Comparison of ENCODE assay signal across 15 cellular contexts in the genomic region with DNA sequence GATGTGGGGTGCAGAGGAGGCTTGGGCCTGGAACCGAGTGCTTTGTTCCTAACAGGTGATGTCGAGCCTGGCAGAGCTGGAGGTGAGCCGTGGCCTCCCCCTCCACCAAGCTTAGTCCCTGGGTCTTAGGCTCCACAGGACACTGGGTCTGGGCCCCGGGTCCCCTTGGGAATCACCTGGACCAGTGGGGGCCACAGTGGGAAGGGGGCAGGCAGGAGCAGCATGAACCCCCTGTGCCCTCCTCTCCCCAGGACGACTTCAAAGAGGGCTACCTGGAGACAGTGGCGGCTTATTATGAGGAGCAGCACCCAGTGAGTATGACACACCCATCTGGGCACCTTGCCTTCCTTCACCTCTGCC. TPM values are rescaled to one million over a fixed set of nuclear protein-coding genes. Genes with fewer than 3 reads are reported as not detected.
A peak's percentile ranks its signal among the peaks of the same experiment; 100 is the strongest.
DNase-seq lines count a peak whose midpoint lies in the region; ATAC-seq and TF ChIP-seq lines count a peak whose summit lies in the region.
"Had no signal": no experiment of that assay in that cellular context is flagged by ENCODE, and none has a peak within 500 bp of the region (broad histone marks: within the 10 kb centered on the region; RNA-seq: fewer than 3 reads in every experiment).

No MANE protein-coding gene starts in this region.

- no peak for TF ChIP-seq POLR2A in heart left ventricle (IDR thresholded peaks at IDR 0.05)

- H3K27me3 Mint-ChIP-seq in activated CD8-positive, alpha-beta T cell treated with anti-CD3 and anti-CD28 coated beads for 36 hours = no peaks in the 10 kb centered on the region
- peaks cover 4% of the 10 kb centered on the region for H3K27me3 Mint-ChIP-seq in type B pancreatic cell

- no peak for ATAC-seq in heart left ventricle
- no peak for ATAC-seq in Right ventricle myocardium superior (ENCODE audit: poor library complexity)
- ATAC-seq in activated CD8-positive, alpha-beta T cell treated with anti-CD3 and anti-CD28 coated beads for 36 hours = no peak
- ATAC-seq in GM19463 (IDR thresholded peaks at IDR 0.05; ENCODE audit: unreplicated experiment) = no peak

- TF ChIP-seq CTCF in heart left ventricle (IDR thresholded peaks at IDR 0.05) (no peak), type B pancreatic cell (conservative IDR thresholded peaks at IDR 0.05) (no peak)
- no peak for TF ChIP-seq CTCF in activated CD8-positive, alpha-beta T cell treated with anti-CD3 and anti-CD28 coated beads for 36 hours (IDR thresholded peaks at IDR 0.05)

- peaks cover 62% of the 10 kb centered on the region for H3K4me1 Mint-ChIP-seq in activated CD8-positive, alpha-beta T cell treated with anti-CD3 and anti-CD28 coated beads for 36 hours (ENCODE audit: low read depth)
- no peaks in the 10 kb centered on the region for H3K4me1 Mint-ChIP-seq in type B pancreatic cell (ENCODE audit: unreplicated experiment)

- CTCF ChIA-PET in activated CD8-positive, alpha-beta T cell treated with anti-CD3 and anti-CD28 coated beads for 36 hours (lab: Charles Lee) = interaction anchor here (2.7 to 14.0 kb wide), 2 partner anchors 9 to 61 kb away, joined by 14 to 288 read pairs; no protein-coding TSS in a partner anchor

- 78 to 98% (median 91%) methylated on average over 3 to 6 of the region's 6 CpGs for WGBS in heart left ventricle, 4 donors

- POLR2A ChIA-PET in activated CD8-positive, alpha-beta T cell treated with anti-CD3 and anti-CD28 coated beads for 36 hours (lab: Charles Lee) = interaction anchor here (0.8 to 4.0 kb wide), 5 partner anchors 8 to 84 kb away, joined by 3 to 49 read pairs (median 10); partner anchors contain the start of gene ZNF213

- no peaks in the 10 kb centered on the region for H3K27me3 ChIP-seq in heart left ventricle
- no peaks in the 10 kb centered on the region for H3K27me3 ChIP-seq in mononuclear cell (ENCODE audit: insufficient read depth, low read length)
- H3K27me3 ChIP-seq: esophagus squamous epithelium had no signal

- peak overlapping the region; percentile 96 for H3K27ac Mint-ChIP-seq in activated CD8-positive, alpha-beta T cell treated with anti-CD3 and anti-CD28 coated beads for 36 hours
- peak overlapping the region; percentile 43 for H3K27ac Mint-ChIP-seq in type B pancreatic cell

- H3K9me3 ChIP-seq in heart left ventricle (no peaks in the 10 kb centered on the region), mononuclear cell (ENCODE audit: low read depth, low read length) (no peaks in the 10 kb centered on the region)
- H3K9me3 ChIP-seq: esophagus squamous epithelium had no signal

- H3K4me3 Mint-ChIP-seq in activated CD8-positive, alpha-beta T cell treated with anti-CD3 and anti-CD28 coated beads for 36 hours = peak overlapping the region; percentile 97
- H3K4me3 Mint-ChIP-seq in type B pancreatic cell = no peak overlapping the region

- peaks cover 0 to 51% (median 14%) of the 10 kb centered on the region in 12 donors for H3K4me1 ChIP-seq in heart left ventricle
- H3K4me1 ChIP-seq in mononuclear cell (ENCODE audit: insufficient read depth, low read length) = peaks cover 53% of the 10 kb centered on the region

- peaks cover 0 to 23% (median 6%) of the 10 kb centered on the region in 9 donors for H3K36me3 ChIP-seq in heart left ventricle
- H3K36me3 ChIP-seq: esophagus squamous epithelium had no signal

- H3K4me3 ChIP-seq in heart left ventricle = peak overlapping the region in 5 of 12 donors; percentile 62 to 69 (median 66)
- H3K4me3 ChIP-seq in mononuclear cell (ENCODE audit: low read length) = peak overlapping the region; percentile 60
- H3K4me3 ChIP-seq: lung had no signal

- peak overlapping the region in 7 of 12 donors; percentile 8 to 76 (median 37) for H3K27ac ChIP-seq in heart left ventricle
- H3K27ac ChIP-seq: esophagus squamous epithelium had no signal

- H3K36me3 Mint-ChIP-seq in activated CD8-positive, alpha-beta T cell treated with anti-CD3 and anti-CD28 coated beads for 36 hours (ENCODE audit: low read depth) = peaks cover 48% of the 10 kb centered on the region
- H3K36me3 Mint-ChIP-seq in type B pancreatic cell = no peaks in the 10 kb centered on the region

- intact Hi-C loops in heart left ventricle (cut with DNase I) (loop anchor here in 2 of 10 donors (5.0 kb wide), 1 partner anchor 34 kb away; no protein-coding TSS in a partner anchor), Right ventricle myocardium superior (cut with DNase I) (no loop called here)
- intact Hi-C loops in activated CD8-positive, alpha-beta T cell treated with anti-CD3 and anti-CD28 coated beads for 36 hours (cut with micrococcal nuclease) = no loop called here

- DNase-seq in heart left ventricle = no peak
- DNase-seq in Right ventricle myocardium superior = no peak
- no peak for DNase-seq in activated CD8-positive, alpha-beta T cell treated with anti-CD3 and anti-CD28 coated beads for 36 hours
- DNase-seq in type B pancreatic cell (ENCODE audit: extremely low spot score, unreplicated experiment) = no peak
- DNase-seq in glomerular visceral epithelial cell (ENCODE audit: extremely low spot score) = no peak
- no peak for DNase-seq in NK-92 (lab: John Stamatoyannopoulos, UW; ENCODE audit: unreplicated experiment)
- DNase-seq: AML-193; EL; esophagus squamous epithelium; NCI-H2081; stimulated activated CD8-positive, alpha-beta memory T cell treated with anti-CD3 and anti-CD28 coated beads, Interleukin-4, amount 100 ng/mL, for 48 hours had no signal

- H3K9me3 Mint-ChIP-seq in activated CD8-positive, alpha-beta T cell treated with anti-CD3 and anti-CD28 coated beads for 36 hours = no peaks in the 10 kb centered on the region
- H3K9me3 Mint-ChIP-seq in type B pancreatic cell = no peaks in the 10 kb centered on the region

RNA-seq across cellular contexts. Expression of gene IL32, which starts 2.5 kb away (rescaled TPM):
- total RNA-seq in heart left ventricle (100 to 1,000 TPM in 1 of 9 donors, 10 to 100 TPM in 8; 20.6 to 241 (median 48.9) TPM), Right ventricle myocardium superior (42.6 TPM), mononuclear cell (115 TPM), type B pancreatic cell (ENCODE audit: low replicate concordance) (12.7 and 44.1 TPM in 2 replicates)
- 10 to 100 TPM; 60.2 to 63.4 TPM for polyA plus RNA-seq in heart left ventricle
- total RNA-seq in activated CD8-positive, alpha-beta T cell treated with anti-CD3 and anti-CD28 coated beads for 36 hours = 100 to 1,000 TPM; 971 to 974 TPM

RNA-seq across cellular contexts. Expression of gene MMP25, which starts 21.5 kb away (rescaled TPM):
- total RNA-seq in heart left ventricle = 1 to 10 TPM in 3 of 9 donors, under 1 TPM in 6; 0.32 to 3.0 (median 0.90) TPM
- polyA plus RNA-seq in heart left ventricle = 1 to 10 TPM in 1 of 2 donors, under 1 TPM in 1; 0.97 to 1.3 TPM
- 1.3 TPM for total RNA-seq in Right ventricle myocardium superior
- 1 to 10 TPM; 1.1 to 1.5 TPM for total RNA-seq in activated CD8-positive, alpha-beta T cell treated with anti-CD3 and anti-CD28 coated beads for 36 hours
- 1.7 TPM for total RNA-seq in mononuclear cell
- total RNA-seq in type B pancreatic cell (ENCODE audit: low replicate concordance) = 0.14 TPM in 2 replicates
- total RNA-seq: chondrocyte had no signal

RNA-seq across cellular contexts. Expression of gene BICDL2, which starts 31.2 kb away (rescaled TPM):
- total RNA-seq in heart left ventricle (not detected), Right ventricle myocardium superior (not detected), mononuclear cell (0.10 TPM), type B pancreatic cell (ENCODE audit: low replicate concordance) (15.2 and 28.6 TPM in 2 replicates)
- under 1 TPM in 1 of 2 donors, not detected in 1; 0.07 TPM for polyA plus RNA-seq in heart left ventricle
- under 1 TPM; 0.77 to 0.92 TPM for total RNA-seq in activated CD8-positive, alpha-beta T cell treated with anti-CD3 and anti-CD28 coated beads for 36 hours
- total RNA-seq: chondrocyte had no signal

RNA-seq across cellular contexts. Expression of gene ZSCAN10, which starts 31.2 kb away (rescaled TPM):
- total RNA-seq in heart left ventricle (not detected), Right ventricle myocardium superior (not detected), mononuclear cell (under 0.01 TPM), type B pancreatic cell (ENCODE audit: low replicate concordance) (not detected in 2 replicates)
- not detected for polyA plus RNA-seq in heart left ventricle
- total RNA-seq in activated CD8-positive, alpha-beta T cell treated with anti-CD3 and anti-CD28 coated beads for 36 hours = under 1 TPM; 0.09 to 0.25 TPM
- total RNA-seq: chondrocyte, esophagus squamous epithelium had no signal

RNA-seq across cellular contexts. Expression of gene THOC6, which starts 44.1 kb away (rescaled TPM):
- total RNA-seq in heart left ventricle (10 to 100 TPM in 4 of 9 donors, 1 to 10 TPM in 5; 6.9 to 14.0 (median 9.4) TPM), Right ventricle myocardium superior (11.0 TPM), mononuclear cell (8.9 TPM), type B pancreatic cell (ENCODE audit: low replicate concordance) (40.1 and 50.7 TPM in 2 replicates)
- 10 to 100 TPM; 15.4 to 23.0 TPM for polyA plus RNA-seq in heart left ventricle
- 10 to 100 TPM; 55.4 to 56.6 TPM for total RNA-seq in activated CD8-positive, alpha-beta T cell treated with anti-CD3 and anti-CD28 coated beads for 36 hours
